23 cellular contexts compared by ENCODE assay signal in the genomic region with DNA sequence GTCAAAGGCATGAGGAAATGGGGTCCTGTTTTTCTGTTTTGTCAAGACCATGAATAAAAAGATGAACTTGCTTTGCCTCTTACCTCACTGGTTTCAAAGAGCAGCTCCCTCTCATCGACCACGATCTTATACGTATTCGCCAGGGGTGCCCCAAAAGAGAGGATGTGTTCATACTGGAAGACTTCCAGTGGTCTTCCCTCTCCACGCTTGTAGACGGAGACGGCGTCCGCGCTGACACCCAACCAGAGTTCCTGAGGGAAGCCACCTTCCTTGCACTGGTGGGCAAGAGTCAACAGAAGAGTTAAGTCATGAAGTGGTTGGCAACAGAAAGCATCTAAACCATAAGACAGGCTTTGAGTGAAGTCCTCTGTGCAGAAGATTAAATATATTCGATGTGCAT. TPM values are rescaled to one million over a fixed set of nuclear protein-coding genes. Genes with fewer than 3 reads are reported as not detected.
"Had no signal": no experiment of that assay in that cellular context is flagged by ENCODE, and none has a peak within 500 bp of the region (broad histone marks: within the 10 kb centered on the region; RNA-seq: fewer than 3 reads in every experiment).

No MANE protein-coding gene starts in this region.

- H3K9me3 ChIP-seq: MG63, SJSA1, SK-N-SH had no signal

- H3K4me2 ChIP-seq: SK-N-SH had no signal

- DNase-seq: IMR-90, Karpas-422, KG1, MG63, NCI-H1092, NCI-H1105 treated with DMSO at 0.1 percent for 48 hours, NCI-H1417 treated with DMSO at 0.1 percent for 48 hours, NCI-H146, NCI-H1694 treated with DMSO at 0.1 percent for 48 hours, NCI-H2029, NCI-H2081 treated with DMSO at 0.1 percent for 48 hours, NCI-H2171, NCI-H226, NCI-H446, NCI-H524 treated with DMSO at 0.1 percent for 48 hours, NCI-H69, NCI-H774, Right ventricle myocardium superior, RPMI8226, SIG-M5, SK-N-SH had no signal

- H3K4me3 ChIP-seq: MG63, SJSA1 had no signal

- H3K9ac ChIP-seq: SK-N-SH had no signal

- H3K27ac ChIP-seq: SJSA1 had no signal

- H3K4me1 ChIP-seq: SJSA1 had no signal

- H3K27me3 ChIP-seq: MG63, SJSA1 had no signal

RNA-seq across cellular contexts. Expression of a gene that starts 51.4 kb away (rescaled TPM):
- total RNA-seq: HepG2, IMR-90 had no signal
